In the genomic region with DNA sequence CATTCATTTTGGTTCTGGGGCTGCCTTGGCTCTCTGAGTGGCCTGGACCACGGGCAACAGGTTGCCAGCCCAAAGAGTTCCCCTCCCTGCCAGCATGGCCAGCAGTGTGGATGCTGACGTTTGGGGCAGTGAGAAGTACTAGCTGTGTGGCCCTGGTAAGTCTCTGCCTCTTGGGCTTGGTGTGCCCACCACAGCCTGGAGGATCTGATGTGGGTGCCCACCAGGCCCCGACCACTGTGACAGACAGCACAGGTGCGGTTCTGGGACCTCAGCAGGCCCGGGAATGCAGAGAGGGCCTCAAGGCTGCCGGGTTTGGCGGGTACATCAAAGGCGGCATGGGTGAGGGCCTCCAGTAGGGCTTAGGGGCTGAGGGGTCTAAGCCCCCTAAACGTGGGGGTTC, we compare ENCODE assay signal across 22 cellular contexts. TPM values are rescaled to one million over a fixed set of nuclear protein-coding genes. Genes with fewer than 3 reads are reported as not detected.
"Had no signal": no experiment of that assay in that cellular context is flagged by ENCODE, and none has a peak within 500 bp of the region (broad histone marks: within the 10 kb centered on the region; RNA-seq: fewer than 3 reads in every experiment).

No MANE protein-coding gene starts in this region.

- H3K27me3 Mint-ChIP-seq: activated CD4-positive, alpha-beta memory T cell treated with anti-CD3 and anti-CD28 coated beads for 36 hours; activated CD4-positive, alpha-beta T cell treated with anti-CD3 and anti-CD28 coated beads, Interleukin-2, amount 10 ng/mL, durations not matched to agents 7 days and 5 days; activated naive CD4-positive, alpha-beta T cell treated with anti-CD3 and anti-CD28 coated beads, Interleukin-2, amount 50 U/mL, for 24 hours had no signal

- H3K4me1 Mint-ChIP-seq: activated CD4-positive, alpha-beta T cell treated with anti-CD3 and anti-CD28 coated beads, Interleukin-2, amount 10 ng/mL, durations not matched to agents 7 days and 5 days; activated naive CD4-positive, alpha-beta T cell treated with anti-CD3 and anti-CD28 coated beads, Interleukin-2, amount 50 U/mL, for 24 hours had no signal

- H3K36me3 Mint-ChIP-seq: activated CD4-positive, alpha-beta memory T cell treated with anti-CD3 and anti-CD28 coated beads for 36 hours; activated naive CD4-positive, alpha-beta T cell treated with anti-CD3 and anti-CD28 coated beads, Interleukin-2, amount 50 U/mL, for 24 hours had no signal

- H3K27me3 ChIP-seq: MG63 had no signal

- H3K36me3 ChIP-seq: MG63 had no signal

- H3K9me3 Mint-ChIP-seq: activated CD4-positive, alpha-beta memory T cell treated with anti-CD3 and anti-CD28 coated beads for 36 hours; activated CD4-positive, alpha-beta T cell treated with anti-CD3 and anti-CD28 coated beads, Interleukin-2, amount 10 ng/mL, durations not matched to agents 7 days and 5 days; activated naive CD4-positive, alpha-beta T cell treated with anti-CD3 and anti-CD28 coated beads, Interleukin-2, amount 50 U/mL, for 24 hours; activated T-helper 1 cell treated with anti-CD3 and anti-CD28 coated beads, Interleukin-12 subunit alpha, Interleukin-12 subunit beta, Interleukin-2, Interleukin-4 antibody, amounts not matched to agents 30 ng/mL and 10 ng/mL and 1 ng/mL, durations not matched to agents 14 hours and 24 hours and 36 hours had no signal

- DNase-seq: activated CD4-positive, alpha-beta memory T cell treated with anti-CD3 and anti-CD28 coated beads for 36 hours; activated CD4-positive, alpha-beta T cell treated with anti-CD3 and anti-CD28 coated beads, Interleukin-2, amount 10 ng/mL, durations not matched to agents 7 days and 5 days; activated CD4-positive, CD25-positive, alpha-beta regulatory T cell; activated CD8-positive, alpha-beta memory T cell treated with anti-CD3 and anti-CD28 coated beads, Interleukin-2, amount 50 U/mL, for 48 hours; activated effector memory CD4-positive, alpha-beta T cell treated with Interleukin-2 at 50 U/mL for 16 hours; activated naive CD4-positive, alpha-beta T cell; activated T-cell treated with anti-CD3 and anti-CD28 coated beads, Interleukin-2, amount 50 U/mL, for 1 hour; central memory CD4-positive, alpha-beta T cell; MG63; NCI-H1105; NCI-H1436 treated with DMSO at 0.1 percent for 48 hours; NCI-H187; NCI-H2081; NCI-H510A treated with DMSO at 0.1 percent for 48 hours; NCI-H69; PC-3; SIG-M5; T-helper 1 cell had no signal

- H3K27ac ChIP-seq: SK-N-MC, VCaP had no signal

- H3K4me3 ChIP-seq: MG63, SK-N-MC had no signal

- H3K4me3 Mint-ChIP-seq: activated CD4-positive, alpha-beta memory T cell treated with anti-CD3 and anti-CD28 coated beads for 36 hours; activated CD4-positive, alpha-beta T cell treated with anti-CD3 and anti-CD28 coated beads, Interleukin-2, amount 10 ng/mL, durations not matched to agents 7 days and 5 days; activated naive CD4-positive, alpha-beta T cell treated with anti-CD3 and anti-CD28 coated beads, Interleukin-2, amount 50 U/mL, for 24 hours; activated T-helper 1 cell treated with anti-CD3 and anti-CD28 coated beads, Interleukin-12 subunit alpha, Interleukin-12 subunit beta, Interleukin-2, Interleukin-4 antibody, amounts not matched to agents 30 ng/mL and 10 ng/mL and 1 ng/mL, durations not matched to agents 14 hours and 24 hours and 36 hours had no signal

- ATAC-seq: PC-3 had no signal

- H3K9me3 ChIP-seq: MG63 had no signal

RNA-seq across cellular contexts. Expression of gene PITX1, which starts 33.6 kb away (rescaled TPM):
- total RNA-seq: activated CD4-positive, alpha-beta T cell treated with anti-CD3 and anti-CD28 coated beads, Interleukin-2, amount 10 ng/mL, durations not matched to agents 7 days and 5 days had no signal
